In the genomic region with DNA sequence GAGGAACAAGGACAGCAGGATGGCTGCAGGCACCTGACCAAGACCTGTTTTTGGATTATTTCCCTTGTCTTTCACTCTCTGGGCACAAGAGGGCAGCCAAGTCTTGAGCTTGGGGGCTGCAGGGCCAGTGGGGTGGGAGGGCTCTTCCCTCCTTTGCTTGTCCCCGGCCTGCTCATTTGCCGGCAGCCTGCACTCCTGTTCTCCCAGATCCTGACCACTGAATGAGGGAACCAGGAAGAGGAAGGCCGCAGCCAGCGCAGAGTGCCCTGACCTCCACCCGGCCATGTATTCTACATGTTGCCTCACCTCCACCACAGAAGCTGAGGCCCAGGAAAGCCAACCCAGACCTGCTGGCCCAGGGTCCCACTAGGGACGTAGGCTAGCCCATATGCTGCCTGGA, we compare ENCODE assay signal across 8 cellular contexts. TPM values are rescaled to one million over a fixed set of nuclear protein-coding genes. Genes with fewer than 3 reads are reported as not detected.
DNase-seq lines count a peak whose midpoint lies in the region; ATAC-seq, FAIRE-seq and TF ChIP-seq lines count a peak whose summit lies in the region.

No MANE protein-coding gene starts in this region.

- DNase-seq in Right ventricle myocardium inferior (ENCODE audit: missing footprints) (peak; percentile 75), cardiac septum (ENCODE audit: low spot score) (no peak), NCI-H2081 (lab: John Stamatoyannopoulos, UW) (peak; percentile 88 to 90), right atrium auricular region (ENCODE audit: low spot score) (no peak), small intestine (peak; percentile 25)
- DNase-seq in activated CD4-positive, alpha-beta T cell treated with anti-CD3 and anti-CD28 coated beads, Interleukin-2, amount 50 U/mL, for 1 hour: peak; percentile 13

- 43 to 79% (median 45%) methylated on average over 5 to 6 of the region's 6 CpGs for WGBS in small intestine, 3 donors

- no peak overlapping the region for H3K4me3 ChIP-seq in right atrium auricular region
- H3K4me3 ChIP-seq in small intestine (ENCODE audit: low read depth in 1 of 2, low read length in 2 of 2): no peak overlapping the region

- H3K4me1 ChIP-seq in right atrium auricular region (peaks cover 0 to 16% of the 10 kb centered on the region in 2 donors), small intestine (ENCODE audit: control insufficient read depth in 2 of 2, insufficient read depth in 1 of 2, low read depth in 1 of 2, low read length in 1 of 2) (no peaks in the 10 kb centered on the region)

- FAIRE-seq in small intestine (lab: Jason Lieb, UNC): no peak

- H3K9me3 ChIP-seq in right atrium auricular region (no peaks in the 10 kb centered on the region), small intestine (ENCODE audit: control insufficient read depth, low read depth) (no peaks in the 10 kb centered on the region)

- intact Hi-C loops in Right ventricle myocardium inferior (cut with DNase I) (loop anchor here (5.0 to 10.0 kb wide), 4 partner anchors 37 to 482 kb away; no protein-coding TSS in a partner anchor), cardiac septum (cut with DNase I) (loop anchor here (5.0 kb wide), 2 partner anchors 37 to 62 kb away; no protein-coding TSS in a partner anchor)

- no peaks in the 10 kb centered on the region for H3K27me3 ChIP-seq in right atrium auricular region
- no peaks in the 10 kb centered on the region for H3K27me3 ChIP-seq in small intestine (ENCODE audit: control insufficient read depth in 2 of 2, insufficient read depth in 2 of 2, low read length in 2 of 2)

- peak; percentile 71 for ATAC-seq in Right ventricle myocardium inferior
- no peak for ATAC-seq in HG03439 (IDR thresholded peaks at IDR 0.05; ENCODE audit: unreplicated experiment)
- ATAC-seq in HG03342 (IDR thresholded peaks at IDR 0.05; ENCODE audit: unreplicated experiment): no peak

- TF ChIP-seq CTCF in right atrium auricular region (IDR thresholded peaks at IDR 0.05): peak; percentile 30 to 57

- H3K27ac ChIP-seq in right atrium auricular region: peak overlapping the region; percentile 45 to 74
- H3K27ac ChIP-seq in small intestine (ENCODE audit: low read depth in 1 of 2, low read length in 1 of 2): peak overlapping the region in 1 of 2 donors; percentile 2

- no peaks in the 10 kb centered on the region for H3K36me3 ChIP-seq in right atrium auricular region
- H3K36me3 ChIP-seq in small intestine (ENCODE audit: control insufficient read depth in 2 of 2, insufficient read depth in 2 of 2, low read length in 2 of 2): no peaks in the 10 kb centered on the region

RNA-seq across cellular contexts. Expression of a gene that starts 15.5 kb away (rescaled TPM):
- 44.0 TPM for total RNA-seq in Right ventricle myocardium inferior
- 72.9 TPM for total RNA-seq in cardiac septum
- total RNA-seq in right atrium auricular region: 100 to 1,000 TPM in 1 of 2 donors, 10 to 100 TPM in 1; 83.7 to 240 TPM
- 100 to 1,000 TPM in 1 of 3 donors, 10 to 100 TPM in 2; 14.3 to 169 (median 31.1) TPM for polyA plus RNA-seq in small intestine

Comparison
In these comparisons a context has a peak if more than half of its experiments do, and no peak if none do; other contexts are left out.
1. DNase-seq: peak in Right ventricle myocardium inferior (single experiment), NCI-H2081 (2 of 2), activated CD4-positive, alpha-beta T cell treated with anti-CD3 and anti-CD28 coated beads, Interleukin-2, amount 50 U/mL, for 1 hour (single experiment) and small intestine (single experiment); none in cardiac septum (single experiment) and right atrium auricular region (single experiment).